In the genomic region with DNA sequence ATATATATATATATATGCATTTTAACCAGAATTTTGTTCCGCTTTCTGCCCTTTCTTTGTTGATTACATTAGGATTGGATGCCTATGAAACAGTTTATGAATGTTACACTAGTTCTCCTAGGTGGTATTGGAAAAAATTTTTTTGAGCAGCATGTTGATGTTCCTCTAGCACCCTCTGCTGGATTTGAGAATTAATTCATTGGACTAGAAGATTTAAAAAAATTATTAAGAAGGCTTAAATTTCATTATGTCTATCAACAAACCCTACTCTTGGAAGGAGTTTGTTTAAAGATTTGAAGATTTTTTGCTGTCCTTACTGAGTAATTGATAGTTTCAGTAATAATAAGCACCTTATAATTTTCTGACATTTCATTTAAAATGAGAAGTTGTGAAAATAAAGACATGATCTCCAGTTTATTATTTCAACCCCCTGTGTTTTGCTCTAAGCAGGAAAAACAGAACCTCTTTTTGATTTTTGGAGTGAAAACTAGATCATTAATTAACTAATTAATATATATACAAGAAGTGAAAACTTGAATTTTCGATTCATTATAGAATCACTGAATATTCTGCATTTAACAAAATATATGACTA, we compare ENCODE assay signal across 1 cellular context.
TF ChIP-seq lines count a peak whose summit lies in the region.

No MANE protein-coding gene starts in this region.

TF ChIP-seq in GM23338, 12 proteins besides CTCF, POLR2A, EP300 and RAD21 (continued from another document):
- TF ChIP-seq, protein P1, sequence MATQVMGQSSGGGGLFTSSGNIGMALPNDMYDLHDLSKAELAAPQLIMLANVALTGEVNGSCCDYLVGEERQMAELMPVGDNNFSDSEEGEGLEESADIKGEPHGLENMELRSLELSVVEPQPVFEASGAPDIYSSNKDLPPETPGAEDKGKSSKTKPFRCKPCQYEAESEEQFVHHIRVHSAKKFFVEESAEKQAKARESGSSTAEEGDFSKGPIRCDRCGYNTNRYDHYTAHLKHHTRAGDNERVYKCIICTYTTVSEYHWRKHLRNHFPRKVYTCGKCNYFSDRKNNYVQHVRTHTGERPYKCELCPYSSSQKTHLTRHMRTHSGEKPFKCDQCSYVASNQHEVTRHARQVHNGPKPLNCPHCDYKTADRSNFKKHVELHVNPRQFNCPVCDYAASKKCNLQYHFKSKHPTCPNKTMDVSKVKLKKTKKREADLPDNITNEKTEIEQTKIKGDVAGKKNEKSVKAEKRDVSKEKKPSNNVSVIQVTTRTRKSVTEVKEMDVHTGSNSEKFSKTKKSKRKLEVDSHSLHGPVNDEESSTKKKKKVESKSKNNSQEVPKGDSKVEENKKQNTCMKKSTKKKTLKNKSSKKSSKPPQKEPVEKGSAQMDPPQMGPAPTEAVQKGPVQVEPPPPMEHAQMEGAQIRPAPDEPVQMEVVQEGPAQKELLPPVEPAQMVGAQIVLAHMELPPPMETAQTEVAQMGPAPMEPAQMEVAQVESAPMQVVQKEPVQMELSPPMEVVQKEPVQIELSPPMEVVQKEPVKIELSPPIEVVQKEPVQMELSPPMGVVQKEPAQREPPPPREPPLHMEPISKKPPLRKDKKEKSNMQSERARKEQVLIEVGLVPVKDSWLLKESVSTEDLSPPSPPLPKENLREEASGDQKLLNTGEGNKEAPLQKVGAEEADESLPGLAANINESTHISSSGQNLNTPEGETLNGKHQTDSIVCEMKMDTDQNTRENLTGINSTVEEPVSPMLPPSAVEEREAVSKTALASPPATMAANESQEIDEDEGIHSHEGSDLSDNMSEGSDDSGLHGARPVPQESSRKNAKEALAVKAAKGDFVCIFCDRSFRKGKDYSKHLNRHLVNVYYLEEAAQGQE (IDR thresholded peaks at IDR 0.05; ENCODE audit: unreplicated experiment): no peak
- TF ChIP-seq JUNB (IDR thresholded peaks at IDR 0.05; ENCODE audit: unreplicated experiment): no peak
- TF ChIP-seq, protein P2, sequence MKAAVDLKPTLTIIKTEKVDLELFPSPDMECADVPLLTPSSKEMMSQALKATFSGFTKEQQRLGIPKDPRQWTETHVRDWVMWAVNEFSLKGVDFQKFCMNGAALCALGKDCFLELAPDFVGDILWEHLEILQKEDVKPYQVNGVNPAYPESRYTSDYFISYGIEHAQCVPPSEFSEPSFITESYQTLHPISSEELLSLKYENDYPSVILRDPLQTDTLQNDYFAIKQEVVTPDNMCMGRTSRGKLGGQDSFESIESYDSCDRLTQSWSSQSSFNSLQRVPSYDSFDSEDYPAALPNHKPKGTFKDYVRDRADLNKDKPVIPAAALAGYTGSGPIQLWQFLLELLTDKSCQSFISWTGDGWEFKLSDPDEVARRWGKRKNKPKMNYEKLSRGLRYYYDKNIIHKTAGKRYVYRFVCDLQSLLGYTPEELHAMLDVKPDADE (IDR thresholded peaks at IDR 0.05): no peak
- TF ChIP-seq EZH2 (IDR thresholded peaks at IDR 0.05; ENCODE audit: low read depth, unreplicated experiment): no peak
- no peak for TF ChIP-seq POLR2AphosphoS5 (IDR thresholded peaks at IDR 0.05; ENCODE audit: low read depth)
- TF ChIP-seq NANOG (IDR thresholded peaks at IDR 0.05; ENCODE audit: borderline replicate concordance): no peak
- TF ChIP-seq ZNF331 (CRISPR knock-in tag; IDR thresholded peaks at IDR 0.05; ENCODE audit: low read depth): no peak
- no peak for TF ChIP-seq CREB1 (CRISPR knock-in tag; IDR thresholded peaks at IDR 0.05; ENCODE audit: low read depth)
- TF ChIP-seq ZNF114 (CRISPR knock-in tag; IDR thresholded peaks at IDR 0.05): no peak
- TF ChIP-seq EZH2phosphoT487 (IDR thresholded peaks at IDR 0.05; ENCODE audit: unreplicated experiment): no peak
- TF ChIP-seq STAT1 (IDR thresholded peaks at IDR 0.05; ENCODE audit: unreplicated experiment): no peak
